ENCODE assay signal across 24 cellular contexts in the genomic region with DNA sequence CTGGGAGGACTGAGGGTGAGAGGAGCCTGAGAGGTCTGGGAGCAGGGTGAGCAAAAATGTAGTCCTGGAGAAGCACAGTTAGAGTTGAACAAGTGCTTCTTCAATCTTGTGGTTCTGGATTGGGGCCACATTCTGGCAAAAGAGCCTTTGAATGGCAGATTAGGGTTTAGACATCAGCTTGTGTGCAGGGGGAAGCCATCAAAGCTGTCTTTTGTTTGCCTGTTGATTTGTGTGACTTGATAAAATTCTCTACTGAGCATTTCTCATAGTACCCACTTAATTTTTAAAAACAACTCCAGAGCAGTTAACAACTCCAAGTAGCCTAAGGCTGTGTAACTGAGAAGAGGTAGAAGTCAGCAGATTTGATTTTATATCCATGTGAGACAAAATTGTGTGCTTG.
"Had no signal": no experiment of that assay in that cellular context is flagged by ENCODE, and none has a peak within 500 bp of the region (broad histone marks: within the 10 kb centered on the region; RNA-seq: fewer than 3 reads in every experiment).

No MANE protein-coding gene starts in this region.

- H3K9me3 ChIP-seq: esophagus muscularis mucosa, gastroesophageal sphincter, left ventricle myocardium inferior, lower lobe of right lung, pancreas, right lobe of liver, testis, tibial nerve, upper lobe of right lung, vagina had no signal

- ATAC-seq: effector memory CD8-positive, alpha-beta T cell; gastroesophageal sphincter; lower lobe of right lung; natural killer cell; pancreas; stimulated activated memory B cell treated with anti-CD40 and anti-IgM and Interleukin-4, amounts not matched to agents 10 μg/mL and 1 μg/mL and 100 μg/mL, for 72 hours; stimulated activated naive CD8-positive, alpha-beta T cell treated with anti-CD3 and anti-CD28 coated beads, Interleukin-15, amount 100 ng/mL, for 72 hours; upper lobe of right lung had no signal

- DNase-seq: effector memory CD8-positive, alpha-beta T cell; immature natural killer cell; left ventricle myocardium inferior; lower lobe of right lung; natural killer cell; occipital lobe; pancreas; retina; right lobe of liver; stimulated activated CD4-positive, alpha-beta T cell treated with anti-CD3 and anti-CD28 coated beads, Interleukin-4, amount 100 ng/mL, for 1 hour; stimulated activated naive CD8-positive, alpha-beta T cell treated with anti-CD3 and anti-CD28 coated beads, Interleukin-15, amount 100 ng/mL, for 72 hours; testis; upper lobe of right lung had no signal

- H3K9me3 Mint-ChIP-seq: dendritic cell treated with granulocyte-macrophage colony-stimulating factor and Interleukin-4, amounts not matched to agents 40 ng/mL and 50 ng/mL, for 4 days; mesothelial cell of epicardium; neural crest cell had no signal

- H3K27ac ChIP-seq: epithelial cell of prostate, esophagus muscularis mucosa, gastroesophageal sphincter, left ventricle myocardium inferior, lower lobe of right lung, pancreas, right lobe of liver, testis, tibial nerve, upper lobe of right lung, vagina had no signal

- H3K4me1 Mint-ChIP-seq: immature natural killer cell; memory B cell; natural killer cell; stimulated activated memory B cell treated with anti-CD40 and anti-IgM and Interleukin-4, amounts not matched to agents 10 μg/mL and 1 μg/mL and 100 μg/mL, for 72 hours; stimulated activated naive CD8-positive, alpha-beta T cell treated with anti-CD3 and anti-CD28 coated beads, Interleukin-15, amount 100 ng/mL, for 72 hours had no signal

- H3K4me1 ChIP-seq: esophagus muscularis mucosa, gastroesophageal sphincter, left ventricle myocardium inferior, lower lobe of right lung, pancreas, testis, tibial nerve, upper lobe of right lung, vagina had no signal

- H3K27me3 ChIP-seq: esophagus muscularis mucosa, gastroesophageal sphincter, pancreas, right lobe of liver, testis, tibial nerve, upper lobe of right lung, vagina had no signal

- H3K4me3 ChIP-seq: esophagus muscularis mucosa, gastroesophageal sphincter, left ventricle myocardium inferior, lower lobe of right lung, pancreas, right lobe of liver, testis, tibial nerve, upper lobe of right lung, vagina had no signal

- H3K4me3 Mint-ChIP-seq: dendritic cell treated with granulocyte-macrophage colony-stimulating factor and Interleukin-4, amounts not matched to agents 40 ng/mL and 50 ng/mL, for 4 days; effector memory CD8-positive, alpha-beta T cell; immature natural killer cell; memory B cell; mesothelial cell of epicardium; natural killer cell; neural crest cell; stimulated activated memory B cell treated with anti-CD40 and anti-IgM and Interleukin-4, amounts not matched to agents 10 μg/mL and 1 μg/mL and 100 μg/mL, for 72 hours; stimulated activated naive CD8-positive, alpha-beta T cell treated with anti-CD3 and anti-CD28 coated beads, Interleukin-15, amount 100 ng/mL, for 72 hours had no signal

- H3K27ac Mint-ChIP-seq: dendritic cell treated with granulocyte-macrophage colony-stimulating factor and Interleukin-4, amounts not matched to agents 40 ng/mL and 50 ng/mL, for 4 days; effector memory CD8-positive, alpha-beta T cell; immature natural killer cell; memory B cell; mesothelial cell of epicardium; natural killer cell; stimulated activated memory B cell treated with anti-CD40 and anti-IgM and Interleukin-4, amounts not matched to agents 10 μg/mL and 1 μg/mL and 100 μg/mL, for 72 hours; stimulated activated naive CD8-positive, alpha-beta T cell treated with anti-CD3 and anti-CD28 coated beads, Interleukin-15, amount 100 ng/mL, for 72 hours had no signal

- H3K36me3 ChIP-seq: esophagus muscularis mucosa, gastroesophageal sphincter, left ventricle myocardium inferior, lower lobe of right lung, pancreas, right lobe of liver, tibial nerve, upper lobe of right lung, vagina had no signal

- H3K36me3 Mint-ChIP-seq: memory B cell; mesothelial cell of epicardium; natural killer cell; stimulated activated memory B cell treated with anti-CD40 and anti-IgM and Interleukin-4, amounts not matched to agents 10 μg/mL and 1 μg/mL and 100 μg/mL, for 72 hours had no signal

- H3K27me3 Mint-ChIP-seq: dendritic cell treated with granulocyte-macrophage colony-stimulating factor and Interleukin-4, amounts not matched to agents 40 ng/mL and 50 ng/mL, for 4 days; effector memory CD8-positive, alpha-beta T cell; memory B cell; progenitor cell of endocrine pancreas; stimulated activated memory B cell treated with anti-CD40 and anti-IgM and Interleukin-4, amounts not matched to agents 10 μg/mL and 1 μg/mL and 100 μg/mL, for 72 hours had no signal
